ENCODE assay signal across 9 cellular contexts in genomic region chr1:40058453-40059291, GRCh38. TPM values are rescaled to one million over a fixed set of nuclear protein-coding genes. Genes with fewer than 3 reads are reported as not detected.
DNase-seq lines count a peak whose midpoint lies in the region; ATAC-seq and TF ChIP-seq lines count a peak whose summit lies in the region.
"Had no signal": no experiment of that assay in that cellular context is flagged by ENCODE, and none has a peak within 500 bp of the region (broad histone marks: within the 10 kb centered on the region; RNA-seq: fewer than 3 reads in every experiment).

No MANE protein-coding gene starts in this region.

- peak overlapping the region; percentile 71 for H3K27ac ChIP-seq in left ventricle myocardium inferior (replicated peaks)
- peak overlapping the region; percentile 67 to 68 for H3K27ac ChIP-seq in lung (ENCODE audit: low read depth in 1 of 2, low read length in 1 of 2)
- peak overlapping the region; percentile 41 for H3K27ac ChIP-seq in vagina

- peaks cover 85% of the 10 kb centered on the region for H3K4me1 ChIP-seq in left ventricle myocardium inferior
- H3K4me1 ChIP-seq in lung (ENCODE audit: control insufficient read depth in 2 of 2, insufficient read depth in 2 of 2, low read length in 2 of 2): peaks cover 10 to 35% of the 10 kb centered on the region in 2 donors
- H3K4me1 ChIP-seq in vagina: peaks cover 66% of the 10 kb centered on the region

- peaks cover 38% of the 10 kb centered on the region for H3K36me3 ChIP-seq in left ventricle myocardium inferior
- peaks cover 15 to 16% of the 10 kb centered on the region in 2 donors for H3K36me3 ChIP-seq in lung (ENCODE audit: control insufficient read depth in 2 of 2, insufficient read depth in 2 of 2, low read length in 2 of 2)
- peaks cover 0 to 42% of the 10 kb centered on the region in 2 donors for H3K36me3 ChIP-seq in vagina

- no peaks in the 10 kb centered on the region for H3K9me3 Mint-ChIP-seq in activated naive CD4-positive, alpha-beta T cell treated with anti-CD3 and anti-CD28 coated beads, Interleukin-2, amount 50 U/mL, for 72 hours

- 66 to 67% methylated on average over 7 of the region's 7 CpGs for WGBS in lung, 2 donors

- no peak for TF ChIP-seq CTCF in left ventricle myocardium inferior (IDR thresholded peaks at IDR 0.05; ENCODE audit: borderline replicate concordance)
- TF ChIP-seq CTCF in lung (IDR thresholded peaks at IDR 0.05; ENCODE audit: control extremely low read depth, extremely low read depth): no peak
- no peak for TF ChIP-seq CTCF in vagina (IDR thresholded peaks at IDR 0.05)

- no peak for ATAC-seq in Right ventricle myocardium inferior
- peak; percentile 78 to 84 for ATAC-seq in activated naive CD4-positive, alpha-beta T cell treated with anti-CD3 and anti-CD28 coated beads, Interleukin-2, amount 50 U/mL, for 72 hours
- no peak for ATAC-seq in lung (ENCODE audit: insufficient read depth, low FRiP score)
- no peak for ATAC-seq in HG03469 (IDR thresholded peaks at IDR 0.05; ENCODE audit: unreplicated experiment)

- H3K27ac Mint-ChIP-seq in activated naive CD4-positive, alpha-beta T cell treated with anti-CD3 and anti-CD28 coated beads, Interleukin-2, amount 50 U/mL, for 72 hours: peak overlapping the region; percentile 88 to 90

- H3K27me3 ChIP-seq in left ventricle myocardium inferior (ENCODE audit: low read depth) (no peaks in the 10 kb centered on the region), lung (ENCODE audit: control insufficient read depth, insufficient read depth) (no peaks in the 10 kb centered on the region), vagina (no peaks in the 10 kb centered on the region)

- DNase-seq in left ventricle myocardium inferior (no peak), Right ventricle myocardium inferior (ENCODE audit: missing footprints) (no peak), lung (ENCODE audit: low spot score) (no peak), vagina (ENCODE audit: extremely low spot score in 2 of 2) (no peak), HCEC 1CT (no peak), amniotic stem cell (lab: John Stamatoyannopoulos, UW) (no peak)
- no peak for DNase-seq in activated naive CD4-positive, alpha-beta T cell treated with anti-CD3 and anti-CD28 coated beads, Interleukin-2, amount 50 U/mL, for 72 hours (ENCODE audit: low spot score in 2 of 2)
- DNase-seq: NCI-H748 treated with DMSO at 0.1 percent for 48 hours had no signal

- H3K4me3 ChIP-seq in left ventricle myocardium inferior: peak overlapping the region; percentile 8
- H3K4me3 ChIP-seq in lung: no peak overlapping the region
- no peak overlapping the region for H3K4me3 ChIP-seq in vagina

- intact Hi-C loops in left ventricle myocardium inferior (cut with micrococcal nuclease) (no loop called here), Right ventricle myocardium inferior (cut with DNase I) (no loop called here), vagina (cut with DNase I) (no loop called here)

- TF ChIP-seq POLR2A in vagina (IDR thresholded peaks at IDR 0.05): no peak

- H3K36me3 Mint-ChIP-seq in activated naive CD4-positive, alpha-beta T cell treated with anti-CD3 and anti-CD28 coated beads, Interleukin-2, amount 50 U/mL, for 72 hours: peaks cover 23 to 76% of the 10 kb centered on the region in 2 donors

- H3K9me3 ChIP-seq in left ventricle myocardium inferior (replicated peaks): no peaks in the 10 kb centered on the region
- H3K9me3 ChIP-seq in lung (ENCODE audit: control insufficient read depth in 2 of 2, insufficient read depth in 1 of 2, low read length in 1 of 2): no peaks in the 10 kb centered on the region
- no peaks in the 10 kb centered on the region for H3K9me3 ChIP-seq in vagina

RNA-seq across cellular contexts. Expression of gene CAP1, which starts 18.1 kb away (rescaled TPM):
- total RNA-seq in left ventricle myocardium inferior (66.0 TPM), Right ventricle myocardium inferior (88.8 TPM), lung (100 to 1,000 TPM; 170 to 400 TPM), vagina (206 TPM)
- total RNA-seq in activated naive CD4-positive, alpha-beta T cell treated with anti-CD3 and anti-CD28 coated beads, Interleukin-2, amount 50 U/mL, for 72 hours: 100 to 1,000 TPM; 578 to 634 TPM
- 100 to 1,000 TPM; 109 to 454 TPM for polyA plus RNA-seq in lung

RNA-seq across cellular contexts. Expression of gene PPT1, which starts 38.4 kb away (rescaled TPM):
- total RNA-seq in left ventricle myocardium inferior (37.7 TPM), Right ventricle myocardium inferior (44.1 TPM), lung (100 to 1,000 TPM in 1 of 2 donors, 10 to 100 TPM in 1; 73.2 to 152 TPM), vagina (58.7 TPM)
- total RNA-seq in activated naive CD4-positive, alpha-beta T cell treated with anti-CD3 and anti-CD28 coated beads, Interleukin-2, amount 50 U/mL, for 72 hours: 10 to 100 TPM; 81.8 to 84.1 TPM
- polyA plus RNA-seq in lung: 100 to 1,000 TPM; 103 to 147 TPM

Comparison
In these comparisons a context has a peak if more than half of its experiments do, and no peak if none do; other contexts are left out.
1. ATAC-seq: peak in activated naive CD4-positive, alpha-beta T cell treated with anti-CD3 and anti-CD28 coated beads, Interleukin-2, amount 50 U/mL, for 72 hours (2 of 2); none in Right ventricle myocardium inferior (single experiment), lung (single experiment) and HG03469 (single experiment).
2. Peak in every context shown above with its lines, with median percentiles within 50 percentile points of each other: H3K27ac ChIP-seq.